In genomic region chr7:91050677-91051076, GRCh38 we compare ENCODE assay signal across 9 cellular contexts.
A peak's percentile ranks its signal among the peaks of the same experiment; 100 is the strongest.
DNase-seq lines count a peak whose midpoint lies in the region; ATAC-seq and TF ChIP-seq lines count a peak whose summit lies in the region.
"Had no signal": no experiment of that assay in that cellular context is flagged by ENCODE, and none has a peak within 500 bp of the region (broad histone marks: within the 10 kb centered on the region; RNA-seq: fewer than 3 reads in every experiment).

No MANE protein-coding gene starts in this region.

- TF ChIP-seq CTCF in breast epithelium (IDR thresholded peaks at IDR 0.05), result no peak

- TF ChIP-seq POLR2A in GM18505 (IDR thresholded peaks at IDR 0.05; ENCODE audit: borderline replicate concordance, extremely low read depth, insufficient read depth, insufficient read length) (no peak), breast epithelium (IDR thresholded peaks at IDR 0.05) (no peak)

- no peak overlapping the region for H3K4me3 ChIP-seq in breast epithelium

- no peak overlapping the region for H3K27ac ChIP-seq in breast epithelium

- no peaks in the 10 kb centered on the region for H3K27me3 ChIP-seq in breast epithelium

- no peaks in the 10 kb centered on the region for H3K36me3 ChIP-seq in breast epithelium

- peak; percentile 85 for ATAC-seq in GM18505 (IDR thresholded peaks at IDR 0.05; ENCODE audit: unreplicated experiment)
- ATAC-seq in GM21423 (IDR thresholded peaks at IDR 0.05; ENCODE audit: unreplicated experiment), result peak; percentile 82
- peak; percentile 93 for ATAC-seq in HG03432 (IDR thresholded peaks at IDR 0.05; ENCODE audit: unreplicated experiment)

- peak; percentile 46 for DNase-seq in fibroblast of peridontal ligament (ENCODE audit: extremely low read depth)
- DNase-seq in ecto neural progenitor cell (ENCODE audit: low spot score), result no peak
- DNase-seq in HuH-7 (ENCODE audit: low spot score), result no peak
- no peak for DNase-seq in breast epithelium (ENCODE audit: low spot score in 2 of 2)
- DNase-seq in GF-D8 (lab: John Stamatoyannopoulos, UW), result no peak
- DNase-seq: T-helper 9 cell had no signal

- intact Hi-C loops in breast epithelium (cut with DNase I; ENCODE audit: low total_unique reads), result no loop called here

- no peaks in the 10 kb centered on the region for H3K9me3 ChIP-seq in breast epithelium

- peaks cover 0 to 3% of the 10 kb centered on the region in 2 donors for H3K4me1 ChIP-seq in breast epithelium
